8 cellular contexts compared by ENCODE assay signal in genomic region chr15:59104912-59105732, GRCh38. TPM values are rescaled to one million over a fixed set of nuclear protein-coding genes. Genes with fewer than 3 reads are reported as not detected.
DNase-seq lines count a peak whose midpoint lies in the region; FAIRE-seq and TF ChIP-seq lines count a peak whose summit lies in the region.

Gene CCNB2, plus strand, starts transcription at chr15:59105146. Its CDS starts 123 bp downstream, at chr15:59105269.

- peaks cover 20% of the 10 kb centered on the region for H3K36me3 Mint-ChIP-seq in HFFc6 (ENCODE audit: low read depth)

- DNase-seq in GM04504 (ENCODE audit: low read depth) (peak; percentile 81), HFFc6 (peak; percentile 94), NAMALWA (ENCODE audit: low spot score) (peak; percentile 98), SK-MEL-5 (ENCODE audit: low read depth, low spot score) (peak; percentile 95), frontal cortex (ENCODE audit: low spot score in 2 of 2) (peak; percentile 74 to 94), substantia nigra (lab: John Stamatoyannopoulos, UW) (peak; percentile 1 to 89 (median 71))
- DNase-seq in activated naive CD4-positive, alpha-beta T cell (lab: John Stamatoyannopoulos, UW): peak; percentile 25 to 70 (median 56)

- no peak for TF ChIP-seq CTCF in HFFc6 (IDR thresholded peaks at IDR 0.05)
- no peak for TF ChIP-seq CTCF in neutrophil (IDR thresholded peaks at IDR 0.05)

- in situ Hi-C loops in SK-MEL-5 (cut with HindIII; ENCODE audit: low pct_unique_long_range_greater_than_20kb, low sequenced_read_pairs): no loop called here

- H3K27me3 Mint-ChIP-seq in HFFc6 (ENCODE audit: insufficient read depth): peaks cover 6% of the 10 kb centered on the region

- H3K9me3 Mint-ChIP-seq in HFFc6: no peaks in the 10 kb centered on the region

- peaks cover 11% of the 10 kb centered on the region for H3K36me3 ChIP-seq in neutrophil

- H3K4me1 Mint-ChIP-seq in HFFc6 (ENCODE audit: low read depth): peaks cover 22% of the 10 kb centered on the region

- no peaks in the 10 kb centered on the region for H3K27me3 ChIP-seq in neutrophil

- peak; percentile 39 for FAIRE-seq in frontal cortex (lab: Jason Lieb, UNC)

- peaks cover 8 to 21% of the 10 kb centered on the region in 2 experiments for H3K4me1 ChIP-seq in neutrophil (ENCODE audit: control insufficient read depth in 1 of 2, insufficient read depth in 1 of 2, low read depth in 1 of 2, low read length in 1 of 2)

- H3K4me3 ChIP-seq in neutrophil (ENCODE audit: low read depth in 1 of 2, low read length in 1 of 2): peak within 1 kb of the TSS; percentile 68 to 83

- H3K4me3 Mint-ChIP-seq in HFFc6: peak within 1 kb of the TSS; percentile 97

- peak within 1 kb of the TSS; percentile 99 for H3K27ac Mint-ChIP-seq in HFFc6

- H3K9me3 ChIP-seq in neutrophil: no peaks in the 10 kb centered on the region

- peak within 1 kb of the TSS; percentile 87 for H3K27ac ChIP-seq in neutrophil
- H3K27ac ChIP-seq in substantia nigra (ENCODE audit: low read depth, low read length, poor library complexity, severe bottlenecking): no peak within 1 kb of the TSS

RNA-seq across cellular contexts. Expression of gene CCNB2, which starts in this region (rescaled TPM):
- 10 to 100 TPM; 27.7 to 61.5 (median 55.6) TPM for total RNA-seq in HFFc6 (2021; fragmentation: NEBNext Ultra II Directional; extraction: Animal tissue kit (Norgen Biotek cat#: 25700))
- total RNA-seq in SK-MEL-5 (2014; rRNA removed; shearing (Covaris generic)): 44.7 and 49.8 TPM in 2 replicates
- 53.1 and 59.1 TPM in 2 replicates for polyA plus RNA-seq in SK-MEL-5 (2015; cell fraction: cytosol; rRNA removed)
- polyA plus RNA-seq in SK-MEL-5 (2015; cell fraction: nucleus; rRNA removed): 22.2 and 26.4 TPM in 2 replicates
- 4.9 TPM for total RNA-seq in frontal cortex
